10 cellular contexts compared by ENCODE assay signal in genomic region chr11:118153516-118153915, GRCh38. TPM values are rescaled to one million over a fixed set of nuclear protein-coding genes. Genes with fewer than 3 reads are reported as not detected.
DNase-seq lines count a peak whose midpoint lies in the region; ATAC-seq and TF ChIP-seq lines count a peak whose summit lies in the region.
"Had no signal": no experiment of that assay in that cellular context is flagged by ENCODE, and none has a peak within 500 bp of the region (broad histone marks: within the 10 kb centered on the region; RNA-seq: fewer than 3 reads in every experiment).

No MANE protein-coding gene starts in this region.

- peak overlapping the region; percentile 68 for H3K4me3 Mint-ChIP-seq in activated naive CD4-positive, alpha-beta T cell treated with anti-CD3 and anti-CD28 coated beads, Interleukin-2, amount 50 U/mL, for 24 hours

- no peak for TF ChIP-seq POLR2A in testis (IDR thresholded peaks at IDR 0.05)
- no peak for TF ChIP-seq POLR2A in body of pancreas (IDR thresholded peaks at IDR 0.05)

- H3K4me1 Mint-ChIP-seq in activated naive CD4-positive, alpha-beta T cell treated with anti-CD3 and anti-CD28 coated beads, Interleukin-2, amount 50 U/mL, for 24 hours, result peaks cover 11% of the 10 kb centered on the region

- H3K27me3 Mint-ChIP-seq in activated naive CD4-positive, alpha-beta T cell treated with anti-CD3 and anti-CD28 coated beads, Interleukin-2, amount 50 U/mL, for 24 hours, result peaks cover 35% of the 10 kb centered on the region

- H3K4me1 ChIP-seq in lower lobe of right lung (peaks cover 19% of the 10 kb centered on the region), testis (peaks cover 13% of the 10 kb centered on the region), body of pancreas (peaks cover 16% of the 10 kb centered on the region)

- H3K36me3 Mint-ChIP-seq in activated naive CD4-positive, alpha-beta T cell treated with anti-CD3 and anti-CD28 coated beads, Interleukin-2, amount 50 U/mL, for 24 hours, result no peaks in the 10 kb centered on the region

- H3K27ac ChIP-seq in lower lobe of right lung (no peak overlapping the region), testis (no peak overlapping the region), body of pancreas (no peak overlapping the region)

- WGBS in testis, 2 donors, result 34 to 40% methylated on average over 11 to 16 of the region's 16 CpGs
- WGBS in body of pancreas, 2 donors, result 39 to 51% methylated on average over 12 to 16 of the region's 16 CpGs

- no peaks in the 10 kb centered on the region for H3K9me3 Mint-ChIP-seq in activated naive CD4-positive, alpha-beta T cell treated with anti-CD3 and anti-CD28 coated beads, Interleukin-2, amount 50 U/mL, for 24 hours

- peaks cover 57% of the 10 kb centered on the region for H3K27me3 ChIP-seq in lower lobe of right lung (ENCODE audit: low read depth)
- H3K27me3 ChIP-seq in testis, result no peaks in the 10 kb centered on the region
- peaks cover 0 to 5% of the 10 kb centered on the region in 2 donors for H3K27me3 ChIP-seq in body of pancreas

- in situ Hi-C loops in astrocyte of the cerebellum (cut with HindIII; ENCODE audit: low sequenced_read_pairs), result no loop called here

- TF ChIP-seq CTCF in astrocyte of the cerebellum (IDR thresholded peaks at IDR 0.05; ENCODE audit: low read depth, low read length, missing control alignments) (no peak), lower lobe of right lung (IDR thresholded peaks at IDR 0.05) (no peak), testis (IDR thresholded peaks at IDR 0.05) (no peak), body of pancreas (IDR thresholded peaks at IDR 0.05) (no peak)

- ATAC-seq in lower lobe of right lung (no peak), body of pancreas (no peak)

- H3K4me3 ChIP-seq in astrocyte of the cerebellum (ENCODE audit: low read depth, low read length), result peak overlapping the region; percentile 43
- peak overlapping the region; percentile 56 for H3K4me3 ChIP-seq in lower lobe of right lung
- peak overlapping the region; percentile 39 to 64 for H3K4me3 ChIP-seq in testis
- H3K4me3 ChIP-seq in body of pancreas, result no peak overlapping the region

- no peak overlapping the region for H3K27ac Mint-ChIP-seq in activated naive CD4-positive, alpha-beta T cell treated with anti-CD3 and anti-CD28 coated beads, Interleukin-2, amount 50 U/mL, for 24 hours

- intact Hi-C loops in lower lobe of right lung (cut with DNase I) (no loop called here), testis (cut with DNase I; ENCODE audit: low total_unique reads) (no loop called here), body of pancreas (cut with DNase I) (no loop called here)

- H3K9me3 ChIP-seq in lower lobe of right lung (no peaks in the 10 kb centered on the region), testis (no peaks in the 10 kb centered on the region), body of pancreas (no peaks in the 10 kb centered on the region)

- H3K36me3 ChIP-seq in lower lobe of right lung (no peaks in the 10 kb centered on the region), testis (ENCODE audit: low read depth, missing control alignments) (no peaks in the 10 kb centered on the region), body of pancreas (replicated peaks in 1 of 2; ENCODE audit: insufficient read depth in 1 of 2, low read depth in 2 of 2) (no peaks in the 10 kb centered on the region)

- DNase-seq in activated naive CD4-positive, alpha-beta T cell treated with Interleukin-2 at 50 U/mL for 16 hours, result no peak
- DNase-seq in astrocyte of the cerebellum (ENCODE audit: low read depth) (no peak), lower lobe of right lung (no peak), testis (no peak), body of pancreas (no peak), NCI-H510A (lab: John Stamatoyannopoulos, UW) (no peak), globus pallidus (ENCODE audit: low spot score) (no peak)
- DNase-seq: activated gamma-delta T cell treated with Interleukin-2 at 50 U/mL for 16 hours, T1000 had no signal

RNA-seq across cellular contexts. Expression of gene SCN4B, which starts 0.9 kb away (rescaled TPM):
- 6.0 TPM for total RNA-seq in lower lobe of right lung
- total RNA-seq in testis, result 1 to 10 TPM; 1.9 to 2.0 TPM
- 4.9 TPM for polyA plus RNA-seq in testis (ENCODE audit: insufficient read depth, low read depth, low replicate concordance)
- total RNA-seq in body of pancreas, result 1 to 10 TPM in 1 of 2 donors, under 1 TPM in 1; 0.33 to 1.6 TPM

RNA-seq across cellular contexts. Expression of gene SCN2B, which starts 22.9 kb away (rescaled TPM):
- total RNA-seq in lower lobe of right lung (1.6 TPM), testis (under 1 TPM; 0.24 to 0.43 TPM), body of pancreas (under 1 TPM in 1 of 2 donors, not detected in 1; under 0.01 TPM)
- polyA plus RNA-seq in testis (ENCODE audit: insufficient read depth, low read depth, low replicate concordance), result 0.70 TPM

Comparison
In these comparisons a context has a peak if more than half of its experiments do, and no peak if none do; other contexts are left out.
1. H3K4me3 ChIP-seq: peak in astrocyte of the cerebellum (single experiment), lower lobe of right lung (single experiment) and testis (2 of 2); none in body of pancreas (0 of 2).